In genomic region chr2:122525341-122525740, GRCh38 we compare ENCODE assay signal across 19 cellular contexts.
"Had no signal": no experiment of that assay in that cellular context is flagged by ENCODE, and none has a peak within 500 bp of the region (broad histone marks: within the 10 kb centered on the region; RNA-seq: fewer than 3 reads in every experiment).

No MANE protein-coding gene starts in this region.

- H3K4me1 Mint-ChIP-seq: immature natural killer cell; naive thymus-derived CD4-positive, alpha-beta T cell; neural crest cell; stimulated activated effector memory CD8-positive, alpha-beta T cell treated with anti-CD3 and anti-CD28 coated beads, Interleukin-12 subunit alpha, Interleukin-12 subunit beta, amount 100 ng/mL, for 72 hours had no signal

- H3K4me3 Mint-ChIP-seq: immature natural killer cell; naive thymus-derived CD4-positive, alpha-beta T cell; neural crest cell; stimulated activated effector memory CD8-positive, alpha-beta T cell treated with anti-CD3 and anti-CD28 coated beads, Interleukin-12 subunit alpha, Interleukin-12 subunit beta, amount 100 ng/mL, for 72 hours; stimulated activated naive CD8-positive, alpha-beta T cell treated with anti-CD3 and anti-CD28 coated beads, Interleukin-15, Interleukin-2, amounts not matched to agents 100 ng/mL and 50 ng/mL, for 24 hours had no signal

- H3K27ac Mint-ChIP-seq: immature natural killer cell; naive thymus-derived CD4-positive, alpha-beta T cell; stimulated activated effector memory CD8-positive, alpha-beta T cell treated with anti-CD3 and anti-CD28 coated beads, Interleukin-12 subunit alpha, Interleukin-12 subunit beta, amount 100 ng/mL, for 72 hours; stimulated activated naive CD8-positive, alpha-beta T cell treated with anti-CD3 and anti-CD28 coated beads, Interleukin-15, Interleukin-2, amounts not matched to agents 100 ng/mL and 50 ng/mL, for 24 hours had no signal

- H3K27ac ChIP-seq: colonic mucosa, foreskin keratinocyte, right atrium auricular region, sigmoid colon, tibial artery, upper lobe of left lung had no signal

- H3K4me3 ChIP-seq: colonic mucosa, right atrium auricular region, sigmoid colon, tibial artery, upper lobe of left lung had no signal

- H3K9me3 ChIP-seq: colonic mucosa, right atrium auricular region, sigmoid colon, tibial artery, upper lobe of left lung had no signal

- H3K36me3 Mint-ChIP-seq: immature natural killer cell; naive thymus-derived CD4-positive, alpha-beta T cell; stimulated activated effector memory CD8-positive, alpha-beta T cell treated with anti-CD3 and anti-CD28 coated beads, Interleukin-12 subunit alpha, Interleukin-12 subunit beta, amount 100 ng/mL, for 72 hours had no signal

- FAIRE-seq: keratinocyte, small intestine had no signal

- H3K4me1 ChIP-seq: colonic mucosa, foreskin keratinocyte, right atrium auricular region, tibial artery, upper lobe of left lung had no signal

- H3K27me3 Mint-ChIP-seq: naive thymus-derived CD4-positive, alpha-beta T cell; stimulated activated naive CD8-positive, alpha-beta T cell treated with anti-CD3 and anti-CD28 coated beads, Interleukin-15, Interleukin-2, amounts not matched to agents 100 ng/mL and 50 ng/mL, for 24 hours had no signal

- H3K27me3 ChIP-seq: colonic mucosa, foreskin keratinocyte, right atrium auricular region, sigmoid colon, tibial artery, upper lobe of left lung had no signal

- ATAC-seq: foreskin keratinocyte; left cardiac atrium; naive thymus-derived CD4-positive, alpha-beta T cell; stimulated activated effector memory CD8-positive, alpha-beta T cell treated with anti-CD3 and anti-CD28 coated beads, Interleukin-12 subunit alpha, Interleukin-12 subunit beta, amount 100 ng/mL, for 72 hours had no signal

- DNase-seq: caudate nucleus; colonic mucosa; dermis blood vessel endothelial cell; foreskin keratinocyte; immature natural killer cell; left cardiac atrium; naive thymus-derived CD4-positive, alpha-beta T cell; posterior cingulate gyrus; sigmoid colon; small intestine; stimulated activated CD4-positive, alpha-beta T cell treated with anti-CD3 and anti-CD28 coated beads, Interleukin-12 subunit alpha, Interleukin-12 subunit beta, amount 100 ng/mL, for 4 hours; stimulated activated CD4-positive, alpha-beta T cell treated with anti-CD3 and anti-CD28 coated beads, Interleukin-2, amount 100 ng/mL, for 48 hours; tibial artery; upper lobe of left lung had no signal

- H3K36me3 ChIP-seq: colonic mucosa, right atrium auricular region, sigmoid colon, tibial artery, upper lobe of left lung had no signal
